ENCODE assay signal across 3 cellular contexts in the genomic region with DNA sequence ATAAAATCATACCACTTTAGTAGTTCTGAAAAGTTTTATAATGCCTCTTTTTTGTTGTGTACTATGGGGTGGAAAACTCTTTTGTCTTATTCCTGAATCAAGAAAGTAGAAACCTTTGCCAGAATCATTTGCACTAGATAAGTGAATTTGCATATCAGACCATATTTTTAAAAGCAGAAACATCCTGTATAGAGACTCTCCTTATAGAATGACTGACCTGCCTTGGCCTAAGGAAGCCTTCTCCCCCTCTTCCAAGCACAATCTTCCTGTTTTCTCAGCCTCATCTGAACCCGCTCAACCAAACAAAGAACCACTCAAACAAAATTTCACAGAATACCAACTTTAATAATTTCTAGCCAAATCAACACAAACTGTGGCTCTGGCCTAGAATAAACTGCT.
TF ChIP-seq lines count a peak whose summit lies in the region.

No MANE protein-coding gene starts in this region.

TF ChIP-seq in liver, 16 proteins besides CTCF, POLR2A, EP300 and RAD21:
- TF ChIP-seq JUND (IDR thresholded peaks at IDR 0.05) (no peak), NR2F2 (IDR thresholded peaks at IDR 0.05) (no peak), RXRA (IDR thresholded peaks at IDR 0.05) (no peak), HNF4G (IDR thresholded peaks at IDR 0.05) (no peak), FOXA1 (IDR thresholded peaks at IDR 0.05) (no peak), FOXA2 (IDR thresholded peaks at IDR 0.05) (no peak), HNF4A (conservative IDR thresholded peaks at IDR 0.05) (no peak), TAF1 (conservative IDR thresholded peaks at IDR 0.05) (no peak), SP1 (IDR thresholded peaks at IDR 0.05) (no peak), GABPA (IDR thresholded peaks at IDR 0.05 in 1 of 2, conservative IDR thresholded peaks at IDR 0.05 in 1 of 2) (no peak)
- TF ChIP-seq, protein P1, sequence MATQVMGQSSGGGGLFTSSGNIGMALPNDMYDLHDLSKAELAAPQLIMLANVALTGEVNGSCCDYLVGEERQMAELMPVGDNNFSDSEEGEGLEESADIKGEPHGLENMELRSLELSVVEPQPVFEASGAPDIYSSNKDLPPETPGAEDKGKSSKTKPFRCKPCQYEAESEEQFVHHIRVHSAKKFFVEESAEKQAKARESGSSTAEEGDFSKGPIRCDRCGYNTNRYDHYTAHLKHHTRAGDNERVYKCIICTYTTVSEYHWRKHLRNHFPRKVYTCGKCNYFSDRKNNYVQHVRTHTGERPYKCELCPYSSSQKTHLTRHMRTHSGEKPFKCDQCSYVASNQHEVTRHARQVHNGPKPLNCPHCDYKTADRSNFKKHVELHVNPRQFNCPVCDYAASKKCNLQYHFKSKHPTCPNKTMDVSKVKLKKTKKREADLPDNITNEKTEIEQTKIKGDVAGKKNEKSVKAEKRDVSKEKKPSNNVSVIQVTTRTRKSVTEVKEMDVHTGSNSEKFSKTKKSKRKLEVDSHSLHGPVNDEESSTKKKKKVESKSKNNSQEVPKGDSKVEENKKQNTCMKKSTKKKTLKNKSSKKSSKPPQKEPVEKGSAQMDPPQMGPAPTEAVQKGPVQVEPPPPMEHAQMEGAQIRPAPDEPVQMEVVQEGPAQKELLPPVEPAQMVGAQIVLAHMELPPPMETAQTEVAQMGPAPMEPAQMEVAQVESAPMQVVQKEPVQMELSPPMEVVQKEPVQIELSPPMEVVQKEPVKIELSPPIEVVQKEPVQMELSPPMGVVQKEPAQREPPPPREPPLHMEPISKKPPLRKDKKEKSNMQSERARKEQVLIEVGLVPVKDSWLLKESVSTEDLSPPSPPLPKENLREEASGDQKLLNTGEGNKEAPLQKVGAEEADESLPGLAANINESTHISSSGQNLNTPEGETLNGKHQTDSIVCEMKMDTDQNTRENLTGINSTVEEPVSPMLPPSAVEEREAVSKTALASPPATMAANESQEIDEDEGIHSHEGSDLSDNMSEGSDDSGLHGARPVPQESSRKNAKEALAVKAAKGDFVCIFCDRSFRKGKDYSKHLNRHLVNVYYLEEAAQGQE (IDR thresholded peaks at IDR 0.05) = no peak
- TF ChIP-seq, protein P2, sequence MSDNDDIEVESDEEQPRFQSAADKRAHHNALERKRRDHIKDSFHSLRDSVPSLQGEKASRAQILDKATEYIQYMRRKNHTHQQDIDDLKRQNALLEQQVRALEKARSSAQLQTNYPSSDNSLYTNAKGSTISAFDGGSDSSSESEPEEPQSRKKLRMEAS (IDR thresholded peaks at IDR 0.05) = no peak

TF ChIP-seq in HepG2, 621 proteins besides CTCF, POLR2A, EP300 and RAD21:
- TF ChIP-seq TEAD3 (CRISPR knock-in tag; optimal IDR thresholded peaks at IDR 0.05; ENCODE audit: borderline replicate concordance) = no peak
- no peak for TF ChIP-seq CEBPB (IDR thresholded peaks at IDR 0.05; ENCODE audit: borderline replicate concordance, low read depth, low read length)
- no peak for TF ChIP-seq ZFY (CRISPR knock-in tag; IDR thresholded peaks at IDR 0.05)
- TF ChIP-seq, protein P3, sequence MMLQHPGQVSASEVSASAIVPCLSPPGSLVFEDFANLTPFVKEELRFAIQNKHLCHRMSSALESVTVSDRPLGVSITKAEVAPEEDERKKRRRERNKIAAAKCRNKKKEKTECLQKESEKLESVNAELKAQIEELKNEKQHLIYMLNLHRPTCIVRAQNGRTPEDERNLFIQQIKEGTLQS (CRISPR knock-in tag; IDR thresholded peaks at IDR 0.05) = no peak

TF ChIP-seq in endothelial cell of umbilical vein, 7 proteins besides CTCF, POLR2A, EP300 and RAD21:
- TF ChIP-seq FOS (IDR thresholded peaks at IDR 0.05; ENCODE audit: borderline replicate concordance, insufficient read depth, low read length) (no peak), GATA2 (IDR thresholded peaks at IDR 0.05; ENCODE audit: insufficient read depth, insufficient read length, low read depth, low read length) (no peak), JUN (IDR thresholded peaks at IDR 0.05; ENCODE audit: borderline replicate concordance, insufficient read depth, insufficient read length, low read depth) (no peak), EZH2 (IDR thresholded peaks at IDR 0.05; ENCODE audit: borderline replicate concordance, low read depth, low read length, severe bottlenecking) (no peak), MYC (IDR thresholded peaks at IDR 0.05; ENCODE audit: low read depth, low read length) (no peak), POLR2AphosphoS5 (IDR thresholded peaks at IDR 0.05; ENCODE audit: insufficient read depth, low read depth, low read length) (no peak)
- TF ChIP-seq, protein P2 (IDR thresholded peaks at IDR 0.05; ENCODE audit: insufficient read depth, insufficient read length) = no peak
TF ChIP-seq in endothelial cell of umbilical vein: peak in this region for 0.
